ENCODE assay signal across 22 cellular contexts in the genomic region with DNA sequence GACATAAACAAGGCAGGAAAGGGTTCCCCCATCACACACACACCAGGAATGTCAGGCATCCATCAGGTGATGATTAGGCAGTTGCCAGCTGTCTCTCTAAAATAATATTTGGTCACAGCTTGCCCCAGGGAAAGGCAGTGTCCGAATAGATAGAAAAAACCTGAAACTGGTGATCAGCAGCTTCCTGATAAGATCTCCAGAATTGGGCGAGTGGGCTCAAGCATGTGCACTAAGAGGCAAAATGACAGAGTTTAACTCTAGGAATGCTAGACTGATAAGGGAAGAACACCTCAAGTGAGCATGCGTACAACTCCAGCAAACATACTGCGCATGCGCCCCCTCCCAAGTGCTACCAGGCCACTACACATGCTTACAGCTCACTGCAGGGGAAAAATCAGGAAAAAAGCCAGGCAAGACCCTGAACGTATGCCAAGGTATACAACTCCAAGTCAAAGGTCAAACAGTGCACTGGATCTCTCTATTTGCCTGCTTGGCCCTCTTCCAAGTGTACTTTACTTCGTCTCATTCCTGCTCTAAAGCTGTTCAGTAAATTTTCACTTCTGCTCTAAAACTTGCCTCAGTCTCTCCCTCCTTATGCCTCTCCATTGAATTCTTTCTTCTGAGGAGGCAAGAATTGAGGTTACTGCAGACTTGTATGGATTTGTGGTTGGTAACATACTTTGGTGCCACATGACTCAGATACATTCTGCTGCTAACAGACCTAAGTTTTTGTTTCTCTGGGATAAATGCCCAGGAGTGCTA.
DNase-seq lines count a peak whose midpoint lies in the region; ATAC-seq, FAIRE-seq and TF ChIP-seq lines count a peak whose summit lies in the region.
"Had no signal": no experiment of that assay in that cellular context is flagged by ENCODE, and none has a peak within 500 bp of the region (broad histone marks: within the 10 kb centered on the region; RNA-seq: fewer than 3 reads in every experiment).

No MANE protein-coding gene starts in this region.

- no peaks in the 10 kb centered on the region for H3K4me1 Mint-ChIP-seq in Caco-2 (ENCODE audit: low read depth, unreplicated experiment)
- H3K4me1 Mint-ChIP-seq: activated CD4-positive, alpha-beta T cell treated with anti-CD3 and anti-CD28 coated beads, Interleukin-2, amount 10 ng/mL, durations not matched to agents 7 days and 5 days; activated naive CD4-positive, alpha-beta T cell treated with anti-CD3 and anti-CD28 coated beads, Interleukin-2, amount 50 U/mL, for 24 hours had no signal

- H3K27me3 ChIP-seq in bronchial epithelial cell (ENCODE audit: control insufficient read depth, insufficient read depth, low read length) (no peaks in the 10 kb centered on the region), Caco-2 (replicated peaks; ENCODE audit: control insufficient read depth, insufficient read depth, low read length) (no peaks in the 10 kb centered on the region)
- H3K27me3 ChIP-seq: esophagus squamous epithelium, heart right ventricle, MG63, neutrophil had no signal

- H3K27ac Mint-ChIP-seq in Caco-2 (ENCODE audit: unreplicated experiment): no peak overlapping the region
- H3K27ac Mint-ChIP-seq: activated CD4-positive, alpha-beta T cell treated with anti-CD3 and anti-CD28 coated beads, Interleukin-2, amount 10 ng/mL, durations not matched to agents 7 days and 5 days; activated naive CD4-positive, alpha-beta T cell treated with anti-CD3 and anti-CD28 coated beads, Interleukin-2, amount 50 U/mL, for 24 hours; HFFc6 had no signal

- intact Hi-C loops in mucosa of descending colon (cut with DNase I, micrococcal nuclease): no loop called here
- intact Hi-C loops in Caco-2 (cut with micrococcal nuclease; ENCODE audit: unreplicated experiment): no loop called here

- BruUV-seq in Caco-2 (replicated peaks; lab: Mats Ljungman, UMichigan): no TSS peak

- TF ChIP-seq CTCF in bronchial epithelial cell (IDR thresholded peaks at IDR 0.05; ENCODE audit: insufficient read depth, low read length, severe bottlenecking): no peak
- TF ChIP-seq CTCF in mucosa of descending colon (IDR thresholded peaks at IDR 0.05): no peak
- no peak for TF ChIP-seq CTCF in GM10266 (IDR thresholded peaks at IDR 0.05; ENCODE audit: control insufficient read depth, insufficient read depth, low read depth, missing control alignments)
- no peak for TF ChIP-seq CTCF in Caco-2 (IDR thresholded peaks at IDR 0.05; ENCODE audit: insufficient read depth in 1 of 2, low read depth in 1 of 2, low read length in 1 of 2, severe bottlenecking in 1 of 2, unreplicated experiment in 1 of 2)

- no peak overlapping the region for H3K4me3 Mint-ChIP-seq in Caco-2 (ENCODE audit: unreplicated experiment)
- H3K4me3 Mint-ChIP-seq: activated CD4-positive, alpha-beta T cell treated with anti-CD3 and anti-CD28 coated beads, Interleukin-2, amount 10 ng/mL, durations not matched to agents 7 days and 5 days; activated naive CD4-positive, alpha-beta T cell treated with anti-CD3 and anti-CD28 coated beads, Interleukin-2, amount 50 U/mL, for 24 hours; HFFc6 had no signal

- H3K36me3 ChIP-seq in bronchial epithelial cell (ENCODE audit: control insufficient read depth, insufficient read depth, low read length) (no peaks in the 10 kb centered on the region), mucosa of descending colon (ENCODE audit: low read depth) (no peaks in the 10 kb centered on the region), Caco-2 (ENCODE audit: control insufficient read depth, insufficient read depth, low read length) (no peaks in the 10 kb centered on the region)
- H3K36me3 ChIP-seq: esophagus squamous epithelium, heart right ventricle, MG63, neutrophil had no signal

- peaks cover 12% of the 10 kb centered on the region for H3K9me3 ChIP-seq in mucosa of descending colon
- H3K9me3 ChIP-seq in Caco-2: peaks cover under 1% of the 10 kb centered on the region
- H3K9me3 ChIP-seq: MG63, neutrophil had no signal

- DNase-seq in EH (ENCODE audit: low read depth) (peak; percentile 18), NCI-H69 (lab: John Stamatoyannopoulos, UW) (peak; percentile 80), bronchial epithelial cell (ENCODE audit: low read depth) (peak; percentile 31), mucosa of descending colon (peak; percentile 56 to 74 (median 70)), GM10266 (ENCODE audit: extremely low spot score) (no peak), NCI-H526 treated with DMSO at 0.1 percent for 48 hours (lab: John Stamatoyannopoulos, UW) (no peak), Caco-2 (no peak)
- no peak for DNase-seq in stimulated activated naive CD4-positive, alpha-beta T cell treated with Interleukin-2 at 50 U/mL for 16 hours (lab: John Stamatoyannopoulos, UW)
- DNase-seq: activated CD4-positive, alpha-beta T cell treated with anti-CD3 and anti-CD28 coated beads, Interleukin-2, amount 10 ng/mL, durations not matched to agents 7 days and 5 days; esophagus squamous epithelium; GDM1; heart right ventricle; HFFc6; kidney; MG63; NCI-H2107; right cardiac atrium; stimulated activated CD4-positive, alpha-beta T cell treated with anti-CD3 and anti-CD28 coated beads, Interleukin-1b, Interleukin-23, amount 100 ng/mL, for 48 hours; SW 1271 had no signal

- FAIRE-seq in bronchial epithelial cell (lab: Jason Lieb, UNC): no peak
- FAIRE-seq: GM12891, kidney had no signal

- no peaks in the 10 kb centered on the region for H3K27me3 Mint-ChIP-seq in Caco-2 (ENCODE audit: insufficient read depth, unreplicated experiment)

- no peaks in the 10 kb centered on the region for H3K36me3 Mint-ChIP-seq in Caco-2 (ENCODE audit: insufficient read depth, unreplicated experiment)
- H3K36me3 Mint-ChIP-seq: activated naive CD4-positive, alpha-beta T cell treated with anti-CD3 and anti-CD28 coated beads, Interleukin-2, amount 50 U/mL, for 24 hours had no signal

- peaks cover 36% of the 10 kb centered on the region for H3K9me3 Mint-ChIP-seq in Caco-2 (ENCODE audit: unreplicated experiment)

- CTCF ChIA-PET in Caco-2 (lab: Charles Lee): no interaction called here

- H3K4me3 ChIP-seq in bronchial epithelial cell (ENCODE audit: low read depth, low read length) (no peak overlapping the region), mucosa of descending colon (no peak overlapping the region), Caco-2 (ENCODE audit: low read depth, low read length) (no peak overlapping the region)
- H3K4me3 ChIP-seq: esophagus squamous epithelium, heart right ventricle, MG63 had no signal

- POLR2A ChIA-PET in Caco-2 (lab: Charles Lee): no interaction called here

- ATAC-seq in mucosa of descending colon: peak; percentile 85
- ATAC-seq: heart right ventricle, right cardiac atrium had no signal

- H3K4me1 ChIP-seq in mucosa of descending colon (ENCODE audit: low read depth) (no peaks in the 10 kb centered on the region), Caco-2 (no peaks in the 10 kb centered on the region)
- H3K4me1 ChIP-seq: esophagus squamous epithelium, heart right ventricle had no signal

Comparison
In these comparisons a context has a peak if more than half of its experiments do, and no peak if none do; other contexts are left out.
1. DNase-seq: peak in EH (single experiment), NCI-H69 (single experiment), bronchial epithelial cell (single experiment) and mucosa of descending colon (3 of 3); none in stimulated activated naive CD4-positive, alpha-beta T cell treated with Interleukin-2 at 50 U/mL for 16 hours (single experiment), GM10266 (single experiment), NCI-H526 treated with DMSO at 0.1 percent for 48 hours (single experiment) and Caco-2 (0 of 2).